1 cellular context compared by ENCODE assay signal in the genomic region with DNA sequence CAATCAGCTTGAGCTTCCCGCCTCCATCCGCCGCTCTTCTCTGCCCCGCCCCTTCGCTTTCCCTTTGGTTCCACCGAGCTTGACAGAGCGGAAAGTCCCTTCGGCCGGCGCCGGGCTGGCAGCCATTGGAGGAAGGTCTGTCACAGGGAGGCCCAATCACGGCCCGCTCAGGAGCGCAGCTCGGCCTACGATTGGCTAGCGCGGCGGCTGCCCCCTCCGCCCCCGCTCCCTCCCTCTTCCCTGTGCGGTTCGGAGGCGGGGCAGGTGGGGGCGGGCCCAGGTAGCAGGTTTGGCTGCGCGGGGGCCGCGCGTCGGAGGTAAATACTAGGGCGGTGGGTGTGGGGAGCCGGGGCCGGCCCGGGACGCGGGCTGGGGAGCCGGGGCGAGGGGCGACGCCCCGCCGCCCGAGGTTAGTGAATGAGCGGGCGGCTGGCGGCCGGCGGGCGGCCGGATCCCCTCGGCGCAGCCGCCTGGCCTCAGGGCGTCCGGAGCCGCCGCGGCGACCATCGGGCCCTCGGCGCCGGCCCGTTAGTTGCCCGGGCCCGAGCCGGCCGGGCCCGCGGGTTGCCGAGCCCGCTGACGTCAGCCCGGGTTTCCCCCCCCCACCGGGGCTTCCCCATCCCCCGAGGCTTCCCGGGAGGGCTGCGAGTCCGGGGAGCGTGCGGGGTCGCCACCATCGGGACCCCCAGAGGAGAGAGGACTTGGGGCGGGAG.
TF ChIP-seq lines count a peak whose summit lies in the region.

A gene (plus strand): TSS at position 279 of the 713 bp plus-strand sequence. CDS start 7,613 bp downstream, outside the sequence.

TF ChIP-seq in K562, 482 proteins besides CTCF, POLR2A, EP300 and RAD21 (continued from another document and continues in another):
- TF ChIP-seq, protein P1, sequence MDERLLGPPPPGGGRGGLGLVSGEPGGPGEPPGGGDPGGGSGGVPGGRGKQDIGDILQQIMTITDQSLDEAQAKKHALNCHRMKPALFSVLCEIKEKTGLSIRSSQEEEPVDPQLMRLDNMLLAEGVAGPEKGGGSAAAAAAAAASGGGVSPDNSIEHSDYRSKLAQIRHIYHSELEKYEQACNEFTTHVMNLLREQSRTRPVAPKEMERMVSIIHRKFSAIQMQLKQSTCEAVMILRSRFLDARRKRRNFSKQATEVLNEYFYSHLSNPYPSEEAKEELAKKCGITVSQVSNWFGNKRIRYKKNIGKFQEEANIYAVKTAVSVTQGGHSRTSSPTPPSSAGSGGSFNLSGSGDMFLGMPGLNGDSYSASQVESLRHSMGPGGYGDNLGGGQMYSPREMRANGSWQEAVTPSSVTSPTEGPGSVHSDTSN (CRISPR knock-in tag; IDR thresholded peaks at IDR 0.05; ENCODE audit: low read depth): no peak
- TF ChIP-seq, protein P1 (tag; conservative IDR thresholded peaks at IDR 0.05; ENCODE audit: low read depth): no peak; the same call in 1 of the 2 replicates
- no peak for TF ChIP-seq ZNF561 (CRISPR knock-in tag; conservative IDR thresholded peaks at IDR 0.05)
- TF ChIP-seq SAP30 (IDR thresholded peaks at IDR 0.05; ENCODE audit: borderline replicate concordance, insufficient read depth, low read depth, low read length, poor library complexity, severe bottlenecking): peak; percentile 74
- TF ChIP-seq KAT7 (CRISPR knock-in tag; IDR thresholded peaks at IDR 0.05; ENCODE audit: borderline replicate concordance): peak; percentile 51; the same call in 1 of the 2 replicates
- peak; percentile 71 for TF ChIP-seq POLR2G (IDR thresholded peaks at IDR 0.05; ENCODE audit: low read depth, low read length)
- TF ChIP-seq HEY1 (CRISPR knock-in tag; IDR thresholded peaks at IDR 0.05; ENCODE audit: borderline replicate concordance): no peak
- TF ChIP-seq HNRNPL (IDR thresholded peaks at IDR 0.05; ENCODE audit: low read depth, low read length): no peak
- TF ChIP-seq MIER1 (IDR thresholded peaks at IDR 0.05; ENCODE audit: low read depth): no peak
- no peak for TF ChIP-seq NCOA2 (IDR thresholded peaks at IDR 0.05; ENCODE audit: partially characterized antibody in 2 of 2)
- no peak for TF ChIP-seq TAF9B (IDR thresholded peaks at IDR 0.05; ENCODE audit: partially characterized antibody)
- TF ChIP-seq, protein P2, sequence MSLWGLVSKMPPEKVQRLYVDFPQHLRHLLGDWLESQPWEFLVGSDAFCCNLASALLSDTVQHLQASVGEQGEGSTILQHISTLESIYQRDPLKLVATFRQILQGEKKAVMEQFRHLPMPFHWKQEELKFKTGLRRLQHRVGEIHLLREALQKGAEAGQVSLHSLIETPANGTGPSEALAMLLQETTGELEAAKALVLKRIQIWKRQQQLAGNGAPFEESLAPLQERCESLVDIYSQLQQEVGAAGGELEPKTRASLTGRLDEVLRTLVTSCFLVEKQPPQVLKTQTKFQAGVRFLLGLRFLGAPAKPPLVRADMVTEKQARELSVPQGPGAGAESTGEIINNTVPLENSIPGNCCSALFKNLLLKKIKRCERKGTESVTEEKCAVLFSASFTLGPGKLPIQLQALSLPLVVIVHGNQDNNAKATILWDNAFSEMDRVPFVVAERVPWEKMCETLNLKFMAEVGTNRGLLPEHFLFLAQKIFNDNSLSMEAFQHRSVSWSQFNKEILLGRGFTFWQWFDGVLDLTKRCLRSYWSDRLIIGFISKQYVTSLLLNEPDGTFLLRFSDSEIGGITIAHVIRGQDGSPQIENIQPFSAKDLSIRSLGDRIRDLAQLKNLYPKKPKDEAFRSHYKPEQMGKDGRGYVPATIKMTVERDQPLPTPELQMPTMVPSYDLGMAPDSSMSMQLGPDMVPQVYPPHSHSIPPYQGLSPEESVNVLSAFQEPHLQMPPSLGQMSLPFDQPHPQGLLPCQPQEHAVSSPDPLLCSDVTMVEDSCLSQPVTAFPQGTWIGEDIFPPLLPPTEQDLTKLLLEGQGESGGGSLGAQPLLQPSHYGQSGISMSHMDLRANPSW (CRISPR knock-in tag; IDR thresholded peaks at IDR 0.05): no peak
- no peak for TF ChIP-seq RUNX1 (IDR thresholded peaks at IDR 0.05; ENCODE audit: low read depth)
- TF ChIP-seq, protein P3, sequence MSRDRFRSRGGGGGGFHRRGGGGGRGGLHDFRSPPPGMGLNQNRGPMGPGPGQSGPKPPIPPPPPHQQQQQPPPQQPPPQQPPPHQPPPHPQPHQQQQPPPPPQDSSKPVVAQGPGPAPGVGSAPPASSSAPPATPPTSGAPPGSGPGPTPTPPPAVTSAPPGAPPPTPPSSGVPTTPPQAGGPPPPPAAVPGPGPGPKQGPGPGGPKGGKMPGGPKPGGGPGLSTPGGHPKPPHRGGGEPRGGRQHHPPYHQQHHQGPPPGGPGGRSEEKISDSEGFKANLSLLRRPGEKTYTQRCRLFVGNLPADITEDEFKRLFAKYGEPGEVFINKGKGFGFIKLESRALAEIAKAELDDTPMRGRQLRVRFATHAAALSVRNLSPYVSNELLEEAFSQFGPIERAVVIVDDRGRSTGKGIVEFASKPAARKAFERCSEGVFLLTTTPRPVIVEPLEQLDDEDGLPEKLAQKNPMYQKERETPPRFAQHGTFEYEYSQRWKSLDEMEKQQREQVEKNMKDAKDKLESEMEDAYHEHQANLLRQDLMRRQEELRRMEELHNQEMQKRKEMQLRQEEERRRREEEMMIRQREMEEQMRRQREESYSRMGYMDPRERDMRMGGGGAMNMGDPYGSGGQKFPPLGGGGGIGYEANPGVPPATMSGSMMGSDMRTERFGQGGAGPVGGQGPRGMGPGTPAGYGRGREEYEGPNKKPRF (IDR thresholded peaks at IDR 0.05; ENCODE audit: low read depth, low read length): no peak
- no peak for TF ChIP-seq POLR2AphosphoS2 (IDR thresholded peaks at IDR 0.05; ENCODE audit: low read length)
- TF ChIP-seq CREBBP (IDR thresholded peaks at IDR 0.05; ENCODE audit: low read depth, low read length): no peak
- TF ChIP-seq ZSCAN29 (IDR thresholded peaks at IDR 0.05): no peak
- no peak for TF ChIP-seq ZNF175 (CRISPR knock-in tag; IDR thresholded peaks at IDR 0.05; ENCODE audit: low read depth)
- TF ChIP-seq BRD9 (IDR thresholded peaks at IDR 0.05; ENCODE audit: low read depth, partially characterized antibody): no peak
- no peak for TF ChIP-seq ZNF589 (CRISPR knock-in tag; IDR thresholded peaks at IDR 0.05; ENCODE audit: low read depth)
- TF ChIP-seq, protein P4, sequence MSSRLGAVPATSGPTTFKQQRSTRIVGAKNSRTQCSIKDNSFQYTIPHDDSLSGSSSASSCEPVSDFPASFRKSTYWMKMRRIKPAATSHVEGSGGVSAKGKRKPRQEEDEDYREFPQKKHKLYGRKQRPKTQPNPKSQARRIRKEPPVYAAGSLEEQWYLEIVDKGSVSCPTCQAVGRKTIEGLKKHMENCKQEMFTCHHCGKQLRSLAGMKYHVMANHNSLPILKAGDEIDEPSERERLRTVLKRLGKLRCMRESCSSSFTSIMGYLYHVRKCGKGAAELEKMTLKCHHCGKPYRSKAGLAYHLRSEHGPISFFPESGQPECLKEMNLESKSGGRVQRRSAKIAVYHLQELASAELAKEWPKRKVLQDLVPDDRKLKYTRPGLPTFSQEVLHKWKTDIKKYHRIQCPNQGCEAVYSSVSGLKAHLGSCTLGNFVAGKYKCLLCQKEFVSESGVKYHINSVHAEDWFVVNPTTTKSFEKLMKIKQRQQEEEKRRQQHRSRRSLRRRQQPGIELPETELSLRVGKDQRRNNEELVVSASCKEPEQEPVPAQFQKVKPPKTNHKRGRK (tag; IDR thresholded peaks at IDR 0.05): no peak
- TF ChIP-seq CHD4 (IDR thresholded peaks at IDR 0.05; ENCODE audit: insufficient read depth, insufficient replicate concordance, low read depth, low read length, poor library complexity, severe bottlenecking): no peak
- TF ChIP-seq SNIP1 (IDR thresholded peaks at IDR 0.05; ENCODE audit: low read depth): no peak
- no peak for TF ChIP-seq SRSF9 (IDR thresholded peaks at IDR 0.05; ENCODE audit: borderline replicate concordance, low read depth, low read length)
- no peak for TF ChIP-seq ZC3H8 (IDR thresholded peaks at IDR 0.05)
- TF ChIP-seq ZEB2 (IDR thresholded peaks at IDR 0.05): no peak; the same call in 1 of the 2 replicates
- TF ChIP-seq, protein P5, sequence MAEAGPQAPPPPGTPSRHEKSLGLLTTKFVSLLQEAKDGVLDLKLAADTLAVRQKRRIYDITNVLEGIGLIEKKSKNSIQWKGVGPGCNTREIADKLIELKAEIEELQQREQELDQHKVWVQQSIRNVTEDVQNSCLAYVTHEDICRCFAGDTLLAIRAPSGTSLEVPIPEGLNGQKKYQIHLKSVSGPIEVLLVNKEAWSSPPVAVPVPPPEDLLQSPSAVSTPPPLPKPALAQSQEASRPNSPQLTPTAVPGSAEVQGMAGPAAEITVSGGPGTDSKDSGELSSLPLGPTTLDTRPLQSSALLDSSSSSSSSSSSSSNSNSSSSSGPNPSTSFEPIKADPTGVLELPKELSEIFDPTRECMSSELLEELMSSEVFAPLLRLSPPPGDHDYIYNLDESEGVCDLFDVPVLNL (CRISPR knock-in tag; IDR thresholded peaks at IDR 0.05; ENCODE audit: low read depth): no peak
- TF ChIP-seq ZNF696 (CRISPR knock-in tag; conservative IDR thresholded peaks at IDR 0.05): no peak
- TF ChIP-seq, protein P6, sequence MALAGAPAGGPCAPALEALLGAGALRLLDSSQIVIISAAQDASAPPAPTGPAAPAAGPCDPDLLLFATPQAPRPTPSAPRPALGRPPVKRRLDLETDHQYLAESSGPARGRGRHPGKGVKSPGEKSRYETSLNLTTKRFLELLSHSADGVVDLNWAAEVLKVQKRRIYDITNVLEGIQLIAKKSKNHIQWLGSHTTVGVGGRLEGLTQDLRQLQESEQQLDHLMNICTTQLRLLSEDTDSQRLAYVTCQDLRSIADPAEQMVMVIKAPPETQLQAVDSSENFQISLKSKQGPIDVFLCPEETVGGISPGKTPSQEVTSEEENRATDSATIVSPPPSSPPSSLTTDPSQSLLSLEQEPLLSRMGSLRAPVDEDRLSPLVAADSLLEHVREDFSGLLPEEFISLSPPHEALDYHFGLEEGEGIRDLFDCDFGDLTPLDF (CRISPR knock-in tag; IDR thresholded peaks at IDR 0.05): no peak
- TF ChIP-seq, protein P7, sequence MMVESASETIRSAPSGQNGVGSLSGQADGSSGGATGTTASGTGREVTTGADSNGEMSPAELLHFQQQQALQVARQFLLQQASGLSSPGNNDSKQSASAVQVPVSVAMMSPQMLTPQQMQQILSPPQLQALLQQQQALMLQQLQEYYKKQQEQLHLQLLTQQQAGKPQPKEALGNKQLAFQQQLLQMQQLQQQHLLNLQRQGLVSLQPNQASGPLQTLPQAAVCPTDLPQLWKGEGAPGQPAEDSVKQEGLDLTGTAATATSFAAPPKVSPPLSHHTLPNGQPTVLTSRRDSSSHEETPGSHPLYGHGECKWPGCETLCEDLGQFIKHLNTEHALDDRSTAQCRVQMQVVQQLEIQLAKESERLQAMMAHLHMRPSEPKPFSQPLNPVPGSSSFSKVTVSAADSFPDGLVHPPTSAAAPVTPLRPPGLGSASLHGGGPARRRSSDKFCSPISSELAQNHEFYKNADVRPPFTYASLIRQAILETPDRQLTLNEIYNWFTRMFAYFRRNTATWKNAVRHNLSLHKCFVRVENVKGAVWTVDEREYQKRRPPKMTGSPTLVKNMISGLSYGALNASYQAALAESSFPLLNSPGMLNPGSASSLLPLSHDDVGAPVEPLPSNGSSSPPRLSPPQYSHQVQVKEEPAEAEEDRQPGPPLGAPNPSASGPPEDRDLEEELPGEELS (CRISPR knock-in tag; IDR thresholded peaks at IDR 0.05; ENCODE audit: borderline replicate concordance): no peak
- TF ChIP-seq BCOR (IDR thresholded peaks at IDR 0.05): no peak
- TF ChIP-seq, protein P8, sequence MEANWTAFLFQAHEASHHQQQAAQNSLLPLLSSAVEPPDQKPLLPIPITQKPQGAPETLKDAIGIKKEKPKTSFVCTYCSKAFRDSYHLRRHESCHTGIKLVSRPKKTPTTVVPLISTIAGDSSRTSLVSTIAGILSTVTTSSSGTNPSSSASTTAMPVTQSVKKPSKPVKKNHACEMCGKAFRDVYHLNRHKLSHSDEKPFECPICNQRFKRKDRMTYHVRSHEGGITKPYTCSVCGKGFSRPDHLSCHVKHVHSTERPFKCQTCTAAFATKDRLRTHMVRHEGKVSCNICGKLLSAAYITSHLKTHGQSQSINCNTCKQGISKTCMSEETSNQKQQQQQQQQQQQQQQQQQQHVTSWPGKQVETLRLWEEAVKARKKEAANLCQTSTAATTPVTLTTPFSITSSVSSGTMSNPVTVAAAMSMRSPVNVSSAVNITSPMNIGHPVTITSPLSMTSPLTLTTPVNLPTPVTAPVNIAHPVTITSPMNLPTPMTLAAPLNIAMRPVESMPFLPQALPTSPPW (CRISPR knock-in tag; IDR thresholded peaks at IDR 0.05): peak; percentile 100
- no peak for TF ChIP-seq HOXB6 (CRISPR knock-in tag; IDR thresholded peaks at IDR 0.05; ENCODE audit: borderline replicate concordance)
- TF ChIP-seq, protein P9, sequence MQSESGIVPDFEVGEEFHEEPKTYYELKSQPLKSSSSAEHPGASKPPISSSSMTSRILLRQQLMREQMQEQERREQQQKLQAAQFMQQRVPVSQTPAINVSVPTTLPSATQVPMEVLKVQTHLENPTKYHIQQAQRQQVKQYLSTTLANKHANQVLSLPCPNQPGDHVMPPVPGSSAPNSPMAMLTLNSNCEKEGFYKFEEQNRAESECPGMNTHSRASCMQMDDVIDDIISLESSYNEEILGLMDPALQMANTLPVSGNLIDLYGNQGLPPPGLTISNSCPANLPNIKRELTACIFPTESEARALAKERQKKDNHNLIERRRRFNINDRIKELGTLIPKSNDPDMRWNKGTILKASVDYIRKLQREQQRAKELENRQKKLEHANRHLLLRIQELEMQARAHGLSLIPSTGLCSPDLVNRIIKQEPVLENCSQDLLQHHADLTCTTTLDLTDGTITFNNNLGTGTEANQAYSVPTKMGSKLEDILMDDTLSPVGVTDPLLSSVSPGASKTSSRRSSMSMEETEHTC (IDR thresholded peaks at IDR 0.05): no peak
- no peak for TF ChIP-seq WHSC1 (IDR thresholded peaks at IDR 0.05; ENCODE audit: low read length)
- TF ChIP-seq, protein P10, sequence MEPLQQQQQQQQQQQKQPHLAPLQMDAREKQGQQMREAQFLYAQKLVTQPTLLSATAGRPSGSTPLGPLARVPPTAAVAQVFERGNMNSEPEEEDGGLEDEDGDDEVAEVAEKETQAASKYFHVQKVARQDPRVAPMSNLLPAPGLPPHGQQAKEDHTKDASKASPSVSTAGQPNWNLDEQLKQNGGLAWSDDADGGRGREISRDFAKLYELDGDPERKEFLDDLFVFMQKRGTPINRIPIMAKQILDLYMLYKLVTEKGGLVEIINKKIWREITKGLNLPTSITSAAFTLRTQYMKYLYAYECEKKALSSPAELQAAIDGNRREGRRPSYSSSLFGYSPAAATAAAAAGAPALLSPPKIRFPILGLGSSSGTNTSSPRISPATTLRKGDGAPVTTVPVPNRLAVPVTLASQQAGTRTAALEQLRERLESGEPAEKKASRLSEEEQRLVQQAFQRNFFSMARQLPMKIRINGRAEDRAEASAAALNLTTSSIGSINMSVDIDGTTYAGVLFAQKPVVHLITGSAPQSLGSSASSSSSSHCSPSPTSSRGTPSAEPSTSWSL (CRISPR knock-in tag; IDR thresholded peaks at IDR 0.05; ENCODE audit: borderline replicate concordance): no peak
- no peak for TF ChIP-seq SRSF3 (IDR thresholded peaks at IDR 0.05; ENCODE audit: insufficient read depth, low read length)
- TF ChIP-seq EGR1 (conservative IDR thresholded peaks at IDR 0.05): peak; percentile 100
- TF ChIP-seq POLR3A (IDR thresholded peaks at IDR 0.05; ENCODE audit: borderline replicate concordance, extremely low read depth, insufficient read depth, insufficient read length): no peak
- no peak for TF ChIP-seq LCOR (CRISPR knock-in tag; IDR thresholded peaks at IDR 0.05)
